Comparison of ENCODE assay signal across 24 cellular contexts in genomic region chr3:138378990-138379389, GRCh38. TPM values are rescaled to one million over a fixed set of nuclear protein-coding genes. Genes with fewer than 3 reads are reported as not detected.
"Had no signal": no experiment of that assay in that cellular context is flagged by ENCODE, and none has a peak within 500 bp of the region (broad histone marks: within the 10 kb centered on the region; RNA-seq: fewer than 3 reads in every experiment).

No MANE protein-coding gene starts in this region.

- H3K4me3 ChIP-seq: K562, SJCRH30 had no signal

- H3K27ac ChIP-seq: KMS-11, SJCRH30 had no signal

- DNase-seq: Kasumi-1, MM.1S, NCI-H1092 treated with DMSO at 0.1 percent for 48 hours, NCI-H1436, NCI-H187, NCI-H2029, NCI-H2081 treated with DMSO at 0.1 percent for 48 hours, NCI-H2171, NCI-H226, NCI-H446, NCI-H510A, NCI-H524 treated with DMSO at 0.1 percent for 48 hours, NCI-H69, NCI-H774, RPMI8226, SHP77 treated with DMSO at 0.1 percent for 48 hours, SJCRH30 had no signal

- H3K4me2 ChIP-seq: KMS-11 had no signal

- H3K27me3 ChIP-seq: SJCRH30 had no signal

- H3K9ac ChIP-seq: KMS-11 had no signal

- H3K9me3 ChIP-seq: SJCRH30 had no signal

- FAIRE-seq: K562, RCC 7860 had no signal

- ATAC-seq: K562, SK-N-SH treated with all-trans-retinoic acid at 6 μM for 48 hours had no signal

RNA-seq across cellular contexts. Expression of gene MRAS, which starts 30.6 kb away (rescaled TPM):
- polyA plus RNA-seq: IgD-negative memory B cell had no signal

RNA-seq across cellular contexts. Expression of gene NME9, which starts 49.3 kb away (rescaled TPM):
- total RNA-seq: HT1080, K562, M059J had no signal

RNA-seq across cellular contexts. Expression of gene ESYT3, which starts 55.4 kb away (rescaled TPM):
- total RNA-seq: K562 had no signal
- polyA plus RNA-seq: K562 had no signal
